In genomic region chr16:70726869-70727494, GRCh38 we compare ENCODE assay signal across 17 cellular contexts. TPM values are rescaled to one million over a fixed set of nuclear protein-coding genes. Genes with fewer than 3 reads are reported as not detected.
DNase-seq lines count a peak whose midpoint lies in the region; ATAC-seq and TF ChIP-seq lines count a peak whose summit lies in the region.
"Had no signal": no experiment of that assay in that cellular context is flagged by ENCODE, and none has a peak within 500 bp of the region (broad histone marks: within the 10 kb centered on the region; RNA-seq: fewer than 3 reads in every experiment).

No MANE protein-coding gene starts in this region.

- no peak for TF ChIP-seq CTCF in ovary (IDR thresholded peaks at IDR 0.05)
- TF ChIP-seq CTCF in type B pancreatic cell (conservative IDR thresholded peaks at IDR 0.05): no peak
- no peak for TF ChIP-seq CTCF in GM23338 (conservative IDR thresholded peaks at IDR 0.05; ENCODE audit: low read depth in 2 of 2)

- H2AFZ ChIP-seq in GM23338: no peak overlapping the region

- H3K27ac ChIP-seq in cingulate gyrus (ENCODE audit: low read depth, low read length) (peak overlapping the region; percentile 89), ovary (peak overlapping the region; percentile 49 to 86), GM23338 (ENCODE audit: low read depth) (no peak overlapping the region)

- H3K9me3 ChIP-seq in ovary: no peaks in the 10 kb centered on the region

- H3K4me1 ChIP-seq in ovary (ENCODE audit: insufficient read depth) (peaks cover 26% of the 10 kb centered on the region), GM23338 (ENCODE audit: insufficient read depth) (no peaks in the 10 kb centered on the region)

- H3K36me3 Mint-ChIP-seq in type B pancreatic cell (peaks cover 22% of the 10 kb centered on the region), GM23338 (ENCODE audit: low read depth) (peaks cover 12% of the 10 kb centered on the region; the same call in 2 of the 3 replicates)
- H3K36me3 Mint-ChIP-seq in activated CD4-positive, alpha-beta memory T cell treated with anti-CD3 and anti-CD28 coated beads for 36 hours: peaks cover 21% of the 10 kb centered on the region

- no peak for TF ChIP-seq EP300 in ovary (IDR thresholded peaks at IDR 0.05)

- no peak overlapping the region for H3K4me2 ChIP-seq in GM23338

- no peaks in the 10 kb centered on the region for H3K9me3 Mint-ChIP-seq in type B pancreatic cell
- no peaks in the 10 kb centered on the region for H3K9me3 Mint-ChIP-seq in GM23338
- H3K9me3 Mint-ChIP-seq in activated CD4-positive, alpha-beta memory T cell treated with anti-CD3 and anti-CD28 coated beads for 36 hours: no peaks in the 10 kb centered on the region
- H3K9me3 Mint-ChIP-seq: activated B cell treated with CpG ODN at 0.5 μM for 24 hours; memory B cell; stimulated activated naive B cell treated with anti-CD40 and anti-IgM and Interleukin-4, amounts not matched to agents 10 μg/mL and 1 μg/mL and 100 μg/mL, for 72 hours; T-cell had no signal

- no peak overlapping the region for H3K4me3 ChIP-seq in ovary
- H3K4me3 ChIP-seq in GM23338: no peak overlapping the region

- 25 to 38% (median 25%) methylated on average over 16 of the region's 16 CpGs for WGBS in ovary, 3 donors

- intact Hi-C loops in left ventricle myocardium superior (cut with micrococcal nuclease): no loop called here
- intact Hi-C loops in ovary (cut with DNase I): loop anchor here in 1 of 4 donors (2.0 kb wide), 1 partner anchor 24 kb away; no protein-coding TSS in a partner anchor
- intact Hi-C loops in activated CD4-positive, alpha-beta memory T cell treated with anti-CD3 and anti-CD28 coated beads for 36 hours (cut with micrococcal nuclease): no loop called here

- H3K27ac Mint-ChIP-seq in type B pancreatic cell: peak overlapping the region; percentile 43
- H3K27ac Mint-ChIP-seq in GM23338: no peak overlapping the region
- no peak overlapping the region for H3K27ac Mint-ChIP-seq in activated CD4-positive, alpha-beta memory T cell treated with anti-CD3 and anti-CD28 coated beads for 36 hours
- H3K27ac Mint-ChIP-seq: activated B cell treated with CpG ODN at 0.5 μM for 24 hours; memory B cell; stimulated activated naive B cell treated with anti-CD40 and anti-IgM and Interleukin-4, amounts not matched to agents 10 μg/mL and 1 μg/mL and 100 μg/mL, for 72 hours; T-cell had no signal

- no peaks in the 10 kb centered on the region for H4K20me1 ChIP-seq in GM23338 (replicated peaks; ENCODE audit: insufficient read depth)

- DNase-seq in left ventricle myocardium superior: peak; percentile 73
- peak in 3 of 5 donors; percentile 58 to 68 (median 64) for DNase-seq in ovary
- DNase-seq in type B pancreatic cell (ENCODE audit: extremely low spot score, unreplicated experiment): no peak
- no peak for DNase-seq in GM23338 (ENCODE audit: low spot score)
- no peak for DNase-seq in activated CD4-positive, alpha-beta memory T cell treated with anti-CD3 and anti-CD28 coated beads for 36 hours
- DNase-seq: activated B cell treated with CpG ODN at 0.5 μM for 24 hours; activated naive CD4-positive, alpha-beta T cell treated with Interleukin-2 at 50 U/mL for 16 hours; foreskin melanocyte; GDM1; MV-4-11; NCI-H2107; small intestine; stimulated activated naive B cell treated with anti-CD40 and anti-IgM and Interleukin-4, amounts not matched to agents 10 μg/mL and 1 μg/mL and 100 μg/mL, for 72 hours; T-cell had no signal

- H3K4me1 Mint-ChIP-seq in type B pancreatic cell (ENCODE audit: unreplicated experiment): peaks cover 29% of the 10 kb centered on the region
- H3K4me1 Mint-ChIP-seq in GM23338: peaks cover 14% of the 10 kb centered on the region
- H3K4me1 Mint-ChIP-seq in activated CD4-positive, alpha-beta memory T cell treated with anti-CD3 and anti-CD28 coated beads for 36 hours (ENCODE audit: low read depth): no peaks in the 10 kb centered on the region
- H3K4me1 Mint-ChIP-seq: activated B cell treated with CpG ODN at 0.5 μM for 24 hours, memory B cell, T-cell had no signal

- H3K27me3 Mint-ChIP-seq in type B pancreatic cell: no peaks in the 10 kb centered on the region
- H3K27me3 Mint-ChIP-seq in GM23338 (ENCODE audit: insufficient read depth, low read depth, poor library complexity): peaks cover 10% of the 10 kb centered on the region
- no peaks in the 10 kb centered on the region for H3K27me3 Mint-ChIP-seq in activated CD4-positive, alpha-beta memory T cell treated with anti-CD3 and anti-CD28 coated beads for 36 hours
- H3K27me3 Mint-ChIP-seq: activated B cell treated with CpG ODN at 0.5 μM for 24 hours; memory B cell; stimulated activated naive B cell treated with anti-CD40 and anti-IgM and Interleukin-4, amounts not matched to agents 10 μg/mL and 1 μg/mL and 100 μg/mL, for 72 hours; T-cell had no signal

- CTCF ChIA-PET in activated CD4-positive, alpha-beta memory T cell treated with anti-CD3 and anti-CD28 coated beads for 36 hours (lab: Charles Lee): interaction anchor here (0.8 kb wide), 1 partner anchor 44 kb away, joined by 4 read pairs; no protein-coding TSS in a partner anchor

- POLR2A ChIA-PET in activated CD4-positive, alpha-beta memory T cell treated with anti-CD3 and anti-CD28 coated beads for 36 hours (lab: Charles Lee): no interaction called here

- no peaks in the 10 kb centered on the region for H3K27me3 ChIP-seq in ovary
- no peaks in the 10 kb centered on the region for H3K27me3 ChIP-seq in GM23338 (ENCODE audit: insufficient read depth)

- no peak overlapping the region for H3K4me3 Mint-ChIP-seq in type B pancreatic cell
- H3K4me3 Mint-ChIP-seq in GM23338: no peak overlapping the region
- no peak overlapping the region for H3K4me3 Mint-ChIP-seq in activated CD4-positive, alpha-beta memory T cell treated with anti-CD3 and anti-CD28 coated beads for 36 hours
- H3K4me3 Mint-ChIP-seq: activated B cell treated with CpG ODN at 0.5 μM for 24 hours; memory B cell; stimulated activated naive B cell treated with anti-CD40 and anti-IgM and Interleukin-4, amounts not matched to agents 10 μg/mL and 1 μg/mL and 100 μg/mL, for 72 hours; T-cell had no signal

- TF ChIP-seq POLR2A in ovary (IDR thresholded peaks at IDR 0.05): no peak

- H3K36me3 ChIP-seq in ovary (no peaks in the 10 kb centered on the region), GM23338 (ENCODE audit: insufficient read depth) (no peaks in the 10 kb centered on the region)

- ATAC-seq in left ventricle myocardium superior (peak; percentile 59), GM23338 (no peak), GM19467 (IDR thresholded peaks at IDR 0.05; ENCODE audit: unreplicated experiment) (no peak)
- ATAC-seq: stimulated activated naive B cell treated with anti-CD40 and anti-IgM and Interleukin-4, amounts not matched to agents 10 μg/mL and 1 μg/mL and 100 μg/mL, for 72 hours; T-cell had no signal

- H3F3A ChIP-seq in GM23338 (replicated peaks; ENCODE audit: low read depth): 0 out of 2 replicates have a peak, but pooled peaks cover 3% of the 10 kb centered on the region

- no peaks in the 10 kb centered on the region for H3K79me2 ChIP-seq in GM23338 (replicated peaks; ENCODE audit: insufficient read depth)

- no peaks in the 10 kb centered on the region for H3K9me2 ChIP-seq in GM23338 (ENCODE audit: insufficient read depth)

TF ChIP-seq in GM23338, 12 proteins besides CTCF, POLR2A, EP300 and RAD21 (continues in another document):
- TF ChIP-seq ZNF114 (CRISPR knock-in tag; IDR thresholded peaks at IDR 0.05) (no peak), POLR2AphosphoS5 (IDR thresholded peaks at IDR 0.05; ENCODE audit: low read depth) (no peak), EZH2 (IDR thresholded peaks at IDR 0.05; ENCODE audit: low read depth, unreplicated experiment) (no peak), REST (IDR thresholded peaks at IDR 0.05; ENCODE audit: unreplicated experiment) (no peak), EZH2phosphoT487 (IDR thresholded peaks at IDR 0.05; ENCODE audit: unreplicated experiment) (no peak), STAT1 (IDR thresholded peaks at IDR 0.05; ENCODE audit: unreplicated experiment) (no peak), CREB1 (CRISPR knock-in tag; IDR thresholded peaks at IDR 0.05; ENCODE audit: low read depth) (no peak), JUNB (IDR thresholded peaks at IDR 0.05; ENCODE audit: unreplicated experiment) (no peak), NANOG (IDR thresholded peaks at IDR 0.05; ENCODE audit: borderline replicate concordance) (no peak)

RNA-seq across cellular contexts. Expression of gene MTSS2, which starts 41.1 kb away (rescaled TPM):
- total RNA-seq in left ventricle myocardium superior (101 TPM), ovary (10 to 100 TPM; 19.6 to 93.5 (median 40.2) TPM), type B pancreatic cell (ENCODE audit: low replicate concordance) (92.2 and 118 TPM in 2 replicates)
- polyA plus RNA-seq in ovary (10 to 100 TPM in 1 of 2 donors, 1 to 10 TPM in 1; 8.4 to 52.5 TPM), GM23338 (2016; fragmentation: Nextera tagmentation; extraction: Ambion mirVana) (1.6 and 1.9 TPM in 2 replicates)
- 16.5 and 19.6 TPM in 2 replicates for total RNA-seq in GM23338 (2014; rRNA removed; shearing (Covaris generic))
- 1 to 10 TPM in 1 of 2 experiments, under 1 TPM in 1; 0.29 to 1.1 TPM for total RNA-seq in activated CD4-positive, alpha-beta memory T cell treated with anti-CD3 and anti-CD28 coated beads for 36 hours

Comparison
In these comparisons a context has a peak if more than half of its experiments do, and no peak if none do; other contexts are left out.
1. DNase-seq: peak in left ventricle myocardium superior (single experiment) and ovary (3 of 5); none in type B pancreatic cell (single experiment), GM23338 (single experiment) and activated CD4-positive, alpha-beta memory T cell treated with anti-CD3 and anti-CD28 coated beads for 36 hours (single experiment).